ENCODE assay signal across 1 cellular context in genomic region chr14:23694085-23694975, GRCh38.
TF ChIP-seq lines count a peak whose summit lies in the region.

No MANE protein-coding gene starts in this region.

TF ChIP-seq in HepG2, 621 proteins besides CTCF, POLR2A, EP300 and RAD21 (continued from another document and continues in another):
- TF ChIP-seq ZNF280B (CRISPR knock-in tag; IDR thresholded peaks at IDR 0.05; ENCODE audit: borderline replicate concordance), result no peak
- 0 out of 2 replicates have a peak, but pooled peaks have one; percentile 18 for TF ChIP-seq ZNF766 (CRISPR knock-in tag; IDR thresholded peaks at IDR 0.05; ENCODE audit: borderline replicate concordance)
- no peak for TF ChIP-seq ZNF784 (CRISPR knock-in tag; IDR thresholded peaks at IDR 0.05; ENCODE audit: borderline replicate concordance)
- TF ChIP-seq ZNF720 (CRISPR knock-in tag; IDR thresholded peaks at IDR 0.05), result no peak
- no peak for TF ChIP-seq ZNF709 (CRISPR knock-in tag; IDR thresholded peaks at IDR 0.05)
- TF ChIP-seq RXRA (CRISPR knock-in tag; IDR thresholded peaks at IDR 0.05), result peak; percentile 61; the same call in 1 of the 2 replicates
- TF ChIP-seq ZNF704 (CRISPR knock-in tag; IDR thresholded peaks at IDR 0.05; ENCODE audit: borderline replicate concordance), result no peak
- no peak for TF ChIP-seq TERF1 (CRISPR knock-in tag; IDR thresholded peaks at IDR 0.05)
- peak; percentile 54; the same call in 1 of the 2 replicates for TF ChIP-seq ZNF501 (CRISPR knock-in tag; IDR thresholded peaks at IDR 0.05)
- TF ChIP-seq ZBTB43 (CRISPR knock-in tag; conservative IDR thresholded peaks at IDR 0.05), result no peak
- peak; percentile 20; the same call in 1 of the 2 replicates for TF ChIP-seq MEIS1 (CRISPR knock-in tag; IDR thresholded peaks at IDR 0.05; ENCODE audit: borderline replicate concordance)
- TF ChIP-seq KAT8 (CRISPR knock-in tag; IDR thresholded peaks at IDR 0.05), result peak; percentile 50; the same call in 1 of the 2 replicates
- TF ChIP-seq KLF6 (CRISPR knock-in tag; IDR thresholded peaks at IDR 0.05), result no peak; the same call in 1 of the 2 replicates
- no peak for TF ChIP-seq FOXP1 (IDR thresholded peaks at IDR 0.05)
- peak; percentile 8; the same call in 1 of the 2 replicates for TF ChIP-seq FOXP1 (CRISPR knock-in tag; IDR thresholded peaks at IDR 0.05)
- no peak for TF ChIP-seq ZBTB3 (CRISPR knock-in tag; IDR thresholded peaks at IDR 0.05; ENCODE audit: borderline replicate concordance, low read depth)
- TF ChIP-seq ZNF777 (CRISPR knock-in tag; IDR thresholded peaks at IDR 0.05), result no peak
- TF ChIP-seq HNF1B (CRISPR knock-in tag; IDR thresholded peaks at IDR 0.05), result peak; percentile 15; the same call in 1 of the 2 replicates
- TF ChIP-seq GATAD2A (CRISPR knock-in tag; IDR thresholded peaks at IDR 0.05), result peak; percentile 90
- no peak for TF ChIP-seq HNRNPK (IDR thresholded peaks at IDR 0.05; ENCODE audit: low read depth, low read length, poor library complexity, severe bottlenecking)
- 0 out of 2 replicates have a peak, but pooled peaks have one; percentile 36 for TF ChIP-seq ZNF326 (CRISPR knock-in tag; IDR thresholded peaks at IDR 0.05; ENCODE audit: borderline replicate concordance)
- TF ChIP-seq HOXA7 (CRISPR knock-in tag; IDR thresholded peaks at IDR 0.05), result no peak
- TF ChIP-seq ATF4 (CRISPR knock-in tag; IDR thresholded peaks at IDR 0.05), result peak; percentile 94 to 100
- TF ChIP-seq ZNF510 (CRISPR knock-in tag; IDR thresholded peaks at IDR 0.05; ENCODE audit: low read depth), result no peak; the same call in 1 of the 2 replicates
- TF ChIP-seq CBX5 (CRISPR knock-in tag; IDR thresholded peaks at IDR 0.05; ENCODE audit: borderline replicate concordance), result peak; percentile 77
- TF ChIP-seq SKI (IDR thresholded peaks at IDR 0.05; ENCODE audit: partially characterized antibody), result peak; percentile 85
- TF ChIP-seq REXO4 (CRISPR knock-in tag; IDR thresholded peaks at IDR 0.05; ENCODE audit: borderline replicate concordance), result no peak
- no peak for TF ChIP-seq SYNCRIP (IDR thresholded peaks at IDR 0.05; ENCODE audit: insufficient read depth, low read depth, low read length)
- no peak for TF ChIP-seq ZXDC (CRISPR knock-in tag; IDR thresholded peaks at IDR 0.05)
- no peak for TF ChIP-seq CEBPZ (IDR thresholded peaks at IDR 0.05; ENCODE audit: low read length)
- no peak for TF ChIP-seq ZFP36L2 (CRISPR knock-in tag; IDR thresholded peaks at IDR 0.05)
- no peak for TF ChIP-seq ZBTB34 (CRISPR knock-in tag; IDR thresholded peaks at IDR 0.05)
- TF ChIP-seq SOX5 (CRISPR knock-in tag; IDR thresholded peaks at IDR 0.05; ENCODE audit: borderline replicate concordance), result peak; percentile 60; the same call in 1 of the 2 replicates
- TF ChIP-seq FOXO4 (CRISPR knock-in tag; conservative IDR thresholded peaks at IDR 0.05), result no peak
- TF ChIP-seq ZHX1 (CRISPR knock-in tag; IDR thresholded peaks at IDR 0.05; ENCODE audit: low read depth), result no peak
- TF ChIP-seq ZNF598 (CRISPR knock-in tag; IDR thresholded peaks at IDR 0.05; ENCODE audit: borderline replicate concordance), result peak; percentile 80; the same call in 1 of the 2 replicates
- TF ChIP-seq NFKB2 (CRISPR knock-in tag; IDR thresholded peaks at IDR 0.05; ENCODE audit: borderline replicate concordance), result peak; percentile 29; the same call in 1 of the 2 replicates
